Comparison of ENCODE assay signal across 22 cellular contexts in genomic region chr14:102982852-102983470, GRCh38.
DNase-seq lines count a peak whose midpoint lies in the region; ATAC-seq, FAIRE-seq and TF ChIP-seq lines count a peak whose summit lies in the region.
"Had no signal": no experiment of that assay in that cellular context is flagged by ENCODE, and none has a peak within 500 bp of the region (broad histone marks: within the 10 kb centered on the region; RNA-seq: fewer than 3 reads in every experiment).

No MANE protein-coding gene starts in this region.

- H3K4me3 Mint-ChIP-seq in GM23338 (no peak overlapping the region), immature natural killer cell (no peak overlapping the region)
- H3K4me3 Mint-ChIP-seq in activated CD4-positive, alpha-beta T cell treated with anti-CD3 and anti-CD28 coated beads for 36 hours: no peak overlapping the region
- H3K4me3 Mint-ChIP-seq: activated naive CD4-positive, alpha-beta T cell treated with anti-CD3 and anti-CD28 coated beads, Interleukin-2, amount 50 U/mL, for 24 hours; activated T-cell treated with anti-CD3 and anti-CD28 coated beads, Interleukin-2, amount 50 U/mL, for 72 hours; naive B cell had no signal

- no peak overlapping the region for H3K9ac ChIP-seq in K562 (ENCODE audit: insufficient read depth in 1 of 2, low read depth in 2 of 2, low read length in 2 of 2)
- H3K9ac ChIP-seq in neural cell (ENCODE audit: low read length): no peak overlapping the region

- H2AFZ ChIP-seq in GM23338 (no peak overlapping the region), K562 (ENCODE audit: low read depth, low read length) (no peak overlapping the region), neural cell (ENCODE audit: low read depth, low read length) (no peak overlapping the region)

- no peak for DNase-seq in GM23338 (ENCODE audit: low spot score)
- DNase-seq in LNCaP clone FGC (ENCODE audit: low read depth): no peak
- DNase-seq in K562 (ENCODE audit: extremely low read depth in 1 of 4, low spot score in 3 of 4): no peak
- no peak for DNase-seq in activated CD4-positive, alpha-beta T cell treated with anti-CD3 and anti-CD28 coated beads for 36 hours
- no peak for DNase-seq in stimulated activated naive CD8-positive, alpha-beta T cell treated with anti-CD3 and anti-CD28 coated beads, Interleukin-15, Interleukin-2, amounts not matched to agents 100 U/mL and 50 U/mL, for 24 hours
- DNase-seq in immature natural killer cell: no peak
- DNase-seq: activated CD8-positive, alpha-beta memory T cell treated with anti-CD3 and anti-CD28 coated beads for 24 hours; activated T-cell treated with anti-CD3 and anti-CD28 coated beads, Interleukin-2, amount 50 U/mL, for 72 hours; AML-193; Caco-2; GOT3; naive B cell; NCI-H187; SJCRH30; stomach; upper lobe of left lung had no signal

- peak; percentile 31; the same call in 1 of the 3 replicates for ATAC-seq in GM23338
- no peak for ATAC-seq in K562
- no peak for ATAC-seq in GM21717 (IDR thresholded peaks at IDR 0.05; ENCODE audit: unreplicated experiment)
- ATAC-seq in activated CD4-positive, alpha-beta T cell treated with anti-CD3 and anti-CD28 coated beads for 36 hours: no peak
- ATAC-seq in stimulated activated naive CD8-positive, alpha-beta T cell treated with anti-CD3 and anti-CD28 coated beads, Interleukin-15, Interleukin-2, amounts not matched to agents 100 U/mL and 50 U/mL, for 24 hours: no peak
- ATAC-seq: activated T-cell treated with anti-CD3 and anti-CD28 coated beads, Interleukin-2, amount 50 U/mL, for 72 hours had no signal

- FAIRE-seq in K562 (lab: Jason Lieb, UNC): no peak
- FAIRE-seq: astrocyte, keratinocyte had no signal

- H3K79me2 ChIP-seq in GM23338 (replicated peaks; ENCODE audit: insufficient read depth) (peaks cover 3% of the 10 kb centered on the region; the same call in 1 of the 2 replicates), K562 (ENCODE audit: control insufficient read depth, insufficient read depth, low read length) (no peaks in the 10 kb centered on the region), neural cell (replicated peaks; ENCODE audit: insufficient read depth, low read length) (no peaks in the 10 kb centered on the region)

- H3K4me1 ChIP-seq in GM23338 (ENCODE audit: insufficient read depth) (no peaks in the 10 kb centered on the region), K562 (replicated peaks in 1 of 2; ENCODE audit: control insufficient read depth in 2 of 2, insufficient read depth in 2 of 2, low read length in 2 of 2) (no peaks in the 10 kb centered on the region)
- H3K4me1 ChIP-seq: Caco-2, SJCRH30, stomach, upper lobe of left lung had no signal

- H3F3A ChIP-seq in GM23338 (replicated peaks; ENCODE audit: low read depth) (no peaks in the 10 kb centered on the region; the same call in 1 of the 2 replicates), neural cell (ENCODE audit: insufficient read depth, low read length, poor library complexity, severe bottlenecking) (no peaks in the 10 kb centered on the region)

- TF ChIP-seq RAD21 in K562 (CRISPR knock-in tag; conservative IDR thresholded peaks at IDR 0.05 in 1 of 2, IDR thresholded peaks at IDR 0.05 in 1 of 2): no peak
- TF ChIP-seq RAD21 in neural cell (conservative IDR thresholded peaks at IDR 0.05): no peak

- H3K27me3 ChIP-seq in GM23338 (ENCODE audit: insufficient read depth) (no peaks in the 10 kb centered on the region), K562 (ENCODE audit: control insufficient read depth in 2 of 2, insufficient read depth in 2 of 2, low read length in 2 of 2) (no peaks in the 10 kb centered on the region), neural cell (ENCODE audit: insufficient read depth, low read depth, low read length) (no peaks in the 10 kb centered on the region)
- H3K27me3 ChIP-seq: SJCRH30, stomach, upper lobe of left lung had no signal

- 0 out of 2 replicates have a peak overlapping the region, but pooled peaks have one; percentile 26 for H3K27ac ChIP-seq in GM23338 (ENCODE audit: low read depth)
- no peak overlapping the region for H3K27ac ChIP-seq in K562 (ENCODE audit: extremely low read depth, low read depth, low read length)
- H3K27ac ChIP-seq in neural cell (ENCODE audit: low read length): no peak overlapping the region
- H3K27ac ChIP-seq: coronary artery, SJCRH30, stomach, upper lobe of left lung had no signal

- H3K9me3 Mint-ChIP-seq in GM23338 (peaks cover 7% of the 10 kb centered on the region), immature natural killer cell (peaks cover 3 to 10% (median 6%) of the 10 kb centered on the region in 6 donors)
- H3K9me3 Mint-ChIP-seq in activated CD4-positive, alpha-beta T cell treated with anti-CD3 and anti-CD28 coated beads for 36 hours (ENCODE audit: low read depth): peaks cover 7% of the 10 kb centered on the region

- in situ Hi-C loops in K562 (cut with MboI): no loop called here

- H4K20me1 ChIP-seq in GM23338 (replicated peaks; ENCODE audit: insufficient read depth) (peaks cover 3% of the 10 kb centered on the region), K562 (replicated peaks; ENCODE audit: control insufficient read depth, insufficient read depth, low read length) (no peaks in the 10 kb centered on the region), neural cell (ENCODE audit: insufficient read depth) (no peaks in the 10 kb centered on the region)

- TF ChIP-seq EP300 in K562 (IDR thresholded peaks at IDR 0.05; ENCODE audit: low read length) (no peak), neural cell (conservative IDR thresholded peaks at IDR 0.05; ENCODE audit: poor library complexity, severe bottlenecking) (no peak)

- H3K9me1 ChIP-seq in K562 (ENCODE audit: control insufficient read depth, insufficient read depth, low read length): peaks cover 3% of the 10 kb centered on the region

- no TSS peak for BruUV-seq in K562 (replicated peaks; lab: Mats Ljungman, UMichigan)

- no peaks in the 10 kb centered on the region for H3K4me1 Mint-ChIP-seq in GM23338
- peaks cover 5% of the 10 kb centered on the region for H3K4me1 Mint-ChIP-seq in activated CD4-positive, alpha-beta T cell treated with anti-CD3 and anti-CD28 coated beads for 36 hours
- no peaks in the 10 kb centered on the region for H3K4me1 Mint-ChIP-seq in immature natural killer cell
- H3K4me1 Mint-ChIP-seq: activated naive CD4-positive, alpha-beta T cell treated with anti-CD3 and anti-CD28 coated beads, Interleukin-2, amount 50 U/mL, for 24 hours; naive B cell had no signal

- H3K36me3 ChIP-seq in GM23338 (ENCODE audit: insufficient read depth) (peaks cover 16% of the 10 kb centered on the region), K562 (ENCODE audit: control insufficient read depth, insufficient read depth, low read length) (peaks cover 20% of the 10 kb centered on the region; the same call in 2 of the 3 replicates), neural cell (ENCODE audit: insufficient read depth, low read length) (peaks cover 5% of the 10 kb centered on the region)

- no peak for TF ChIP-seq POLR2A in K562 (conservative IDR thresholded peaks at IDR 0.05)

- intact Hi-C loops in K562 (cut with micrococcal nuclease): no loop called here
- intact Hi-C loops in activated CD4-positive, alpha-beta T cell treated with anti-CD3 and anti-CD28 coated beads for 36 hours (cut with DNase I, micrococcal nuclease): no loop called here

- H3K4me2 ChIP-seq in GM23338: no peak overlapping the region
- H3K4me2 ChIP-seq in K562 (ENCODE audit: insufficient read depth, low read length): no peak overlapping the region
- H3K4me2 ChIP-seq in neural cell (ENCODE audit: low read length): no peak overlapping the region

- H3K9me2 ChIP-seq in GM23338 (ENCODE audit: insufficient read depth) (no peaks in the 10 kb centered on the region), neural cell (ENCODE audit: insufficient read depth, low read length) (no peaks in the 10 kb centered on the region)

- no peaks in the 10 kb centered on the region for H3K9me3 ChIP-seq in K562 (replicated peaks; ENCODE audit: control insufficient read depth, insufficient read depth, low read depth, low read length)
- H3K9me3 ChIP-seq in neural cell (ENCODE audit: low read length): no peaks in the 10 kb centered on the region
- H3K9me3 ChIP-seq: Caco-2 had no signal

- POLR2A ChIA-PET in K562 (lab: Yijun Ruan, JAX): no interaction called here
- POLR2A ChIA-PET in activated CD4-positive, alpha-beta T cell treated with anti-CD3 and anti-CD28 coated beads for 36 hours (lab: Charles Lee): no interaction called here

- no peak overlapping the region for H3K4me3 ChIP-seq in GM23338
- no peak overlapping the region for H3K4me3 ChIP-seq in LNCaP clone FGC (ENCODE audit: low read depth, low read length)
- H3K4me3 ChIP-seq in K562: no peak overlapping the region
- H3K4me3 ChIP-seq in neural cell (ENCODE audit: low read length): no peak overlapping the region
- H3K4me3 ChIP-seq: coronary artery, SJCRH30, stomach, upper lobe of left lung had no signal

- H3K27ac Mint-ChIP-seq in GM23338 (no peak overlapping the region; the same call in 1 of the 2 replicates), immature natural killer cell (no peak overlapping the region)
- no peak overlapping the region for H3K27ac Mint-ChIP-seq in activated CD4-positive, alpha-beta T cell treated with anti-CD3 and anti-CD28 coated beads for 36 hours
- H3K27ac Mint-ChIP-seq: activated naive CD4-positive, alpha-beta T cell treated with anti-CD3 and anti-CD28 coated beads, Interleukin-2, amount 50 U/mL, for 24 hours; activated T-cell treated with anti-CD3 and anti-CD28 coated beads, Interleukin-2, amount 50 U/mL, for 72 hours had no signal

- H3K27me3 Mint-ChIP-seq in GM23338 (ENCODE audit: insufficient read depth, low read depth, poor library complexity) (peaks cover 2% of the 10 kb centered on the region), immature natural killer cell (ENCODE audit: low read depth in 3 of 3) (peaks cover 0 to 4% (median 4%) of the 10 kb centered on the region in 3 donors)
- H3K27me3 Mint-ChIP-seq in activated CD4-positive, alpha-beta T cell treated with anti-CD3 and anti-CD28 coated beads for 36 hours: no peaks in the 10 kb centered on the region
- H3K27me3 Mint-ChIP-seq: activated naive CD4-positive, alpha-beta T cell treated with anti-CD3 and anti-CD28 coated beads, Interleukin-2, amount 50 U/mL, for 24 hours; naive B cell had no signal

- CTCF ChIA-PET in K562 (lab: Yijun Ruan, JAX; ENCODE audit: low intra/inter-chr PET ratio): interaction anchor here (1.3 kb wide), 1 partner anchor 545 kb away, joined by 3 read pairs; no protein-coding TSS in a partner anchor
- CTCF ChIA-PET in activated CD4-positive, alpha-beta T cell treated with anti-CD3 and anti-CD28 coated beads for 36 hours (lab: Charles Lee): no interaction called here

- H3K36me3 Mint-ChIP-seq in GM23338 (ENCODE audit: low read depth): peaks cover 62% of the 10 kb centered on the region
- H3K36me3 Mint-ChIP-seq in activated CD4-positive, alpha-beta T cell treated with anti-CD3 and anti-CD28 coated beads for 36 hours (ENCODE audit: low read depth): peaks cover 14% of the 10 kb centered on the region
- peaks cover 3 to 7% (median 3%) of the 10 kb centered on the region in 3 donors for H3K36me3 Mint-ChIP-seq in immature natural killer cell

- TF ChIP-seq CTCF in GM23338 (conservative IDR thresholded peaks at IDR 0.05; ENCODE audit: low read depth in 2 of 2) (peak in 1 of 2 experiments; percentile 34; a peak in 2 of 4 replicates), LNCaP clone FGC (IDR thresholded peaks at IDR 0.05; ENCODE audit: control insufficient read depth, extremely low read depth, insufficient read depth) (peak; percentile 39), K562 (IDR thresholded peaks at IDR 0.05 in 2 of 3, conservative IDR thresholded peaks at IDR 0.05 in 1 of 3; ENCODE audit: insufficient read depth in 2 of 3, low read depth in 1 of 3, low read length in 3 of 3) (peak in 1 of 3 experiments; percentile 34; a peak in 1 of 6 replicates), neural cell (IDR thresholded peaks at IDR 0.05; ENCODE audit: poor library complexity, severe bottlenecking) (peak; percentile 19)

- 73% methylated on average over 4 of the region's 15 CpGs for WGBS in K562 (ENCODE audit: insufficient coverage, low coverage, missing lambda C conversion rate)
